27 cellular contexts compared by ENCODE assay signal in genomic region chr17:2860883-2861282, GRCh38.
DNase-seq lines count a peak whose midpoint lies in the region; ATAC-seq, FAIRE-seq and TF ChIP-seq lines count a peak whose summit lies in the region.
"Had no signal": no experiment of that assay in that cellular context is flagged by ENCODE, and none has a peak within 500 bp of the region (broad histone marks: within the 10 kb centered on the region; RNA-seq: fewer than 3 reads in every experiment).

No MANE protein-coding gene starts in this region.

- H4K20me1 ChIP-seq in Loucy (ENCODE audit: insufficient read depth, low read length, poor library complexity, severe bottlenecking): peaks cover 100% of the 10 kb centered on the region

- no peaks in the 10 kb centered on the region for H3K9me3 Mint-ChIP-seq in immature natural killer cell
- no peaks in the 10 kb centered on the region for H3K9me3 Mint-ChIP-seq in activated CD8-positive, alpha-beta memory T cell treated with anti-CD3 and anti-CD28 coated beads, Interleukin-2, amount 10 ng/mL, durations not matched to agents 7 days and 5 days (ENCODE audit: low read depth)
- H3K9me3 Mint-ChIP-seq: CD14-positive monocyte; CD8-positive, alpha-beta memory T cell had no signal

- CTCF ChIA-PET in activated CD8-positive, alpha-beta memory T cell treated with anti-CD3 and anti-CD28 coated beads, Interleukin-2, amount 10 ng/mL, durations not matched to agents 7 days and 5 days (lab: Charles Lee): no interaction called here

- H3K4me1 ChIP-seq in Loucy (ENCODE audit: insufficient read depth, low read length, poor library complexity, severe bottlenecking) (peaks cover 39% of the 10 kb centered on the region), body of pancreas (peaks cover 88% of the 10 kb centered on the region)
- H3K4me1 ChIP-seq: BE2C, HAP-1, SJCRH30 had no signal

- ATAC-seq in body of pancreas: no peak
- ATAC-seq in HG03108 (IDR thresholded peaks at IDR 0.05; ENCODE audit: unreplicated experiment): no peak
- ATAC-seq in activated CD8-positive, alpha-beta memory T cell treated with anti-CD3 and anti-CD28 coated beads, Interleukin-2, amount 10 ng/mL, durations not matched to agents 7 days and 5 days: no peak
- ATAC-seq: PC-3, SK-N-SH treated with all-trans-retinoic acid at 6 μM for 48 hours had no signal

- DNase-seq in body of pancreas (no peak), immature natural killer cell (no peak), GM19239 (ENCODE audit: insufficient read length, low spot score) (no peak), NCI-H2171 (lab: John Stamatoyannopoulos, UW) (no peak)
- no peak for DNase-seq in activated CD8-positive, alpha-beta memory T cell treated with anti-CD3 and anti-CD28 coated beads, Interleukin-2, amount 10 ng/mL, durations not matched to agents 7 days and 5 days
- DNase-seq: ACHN; BE2C; CD8-positive, alpha-beta memory T cell; DMS 273 treated with DMSO at 0.1 percent for 48 hours; DMS79 treated with DMSO at 0.1 percent for 48 hours; GF-D8; KBM-7; MG63; NCI-H1105 treated with DMSO at 0.1 percent for 48 hours; NCI-H146; NCI-H2029; NCI-H446 treated with DMSO at 0.1 percent for 48 hours; NCI-H526; NK-92 treated with Interleukin-12 subunit alpha and Interleukin-12 subunit beta, amount 100 ng/mL, for 24 hours; PC-3; SJCRH30 had no signal

- peaks cover 24% of the 10 kb centered on the region; the same call in 1 of the 2 replicates for H3K36me3 ChIP-seq in Loucy (ENCODE audit: insufficient read depth, low read length)
- no peaks in the 10 kb centered on the region for H3K36me3 ChIP-seq in body of pancreas (replicated peaks in 1 of 2; ENCODE audit: insufficient read depth in 1 of 2, low read depth in 2 of 2)
- H3K36me3 ChIP-seq: BE2C, HAP-1, MG63, SJCRH30 had no signal

- H2AFZ ChIP-seq in Loucy (ENCODE audit: low read length): no peak overlapping the region

- H3K27me3 Mint-ChIP-seq in immature natural killer cell (ENCODE audit: low read depth in 3 of 3): peaks cover 0 to 2% (median under 1%) of the 10 kb centered on the region in 3 donors
- H3K27me3 Mint-ChIP-seq in activated CD8-positive, alpha-beta memory T cell treated with anti-CD3 and anti-CD28 coated beads, Interleukin-2, amount 10 ng/mL, durations not matched to agents 7 days and 5 days: peaks cover 13% of the 10 kb centered on the region

- no peak for FAIRE-seq in GM19239 (lab: Jason Lieb, UNC)
- FAIRE-seq: GM12892 had no signal

- H3K79me2 ChIP-seq in Loucy (ENCODE audit: insufficient read depth, low read length): peaks cover 100% of the 10 kb centered on the region

- no peak for TF ChIP-seq POLR2A in body of pancreas (IDR thresholded peaks at IDR 0.05)

- no peaks in the 10 kb centered on the region for H3K9me2 ChIP-seq in Loucy (replicated peaks; ENCODE audit: low read depth, low read length)

- 77 to 86% methylated on average over 11 of the region's 11 CpGs for WGBS in body of pancreas, 2 donors

- peak overlapping the region; percentile 27 for H3K4me2 ChIP-seq in Loucy (ENCODE audit: low read depth, low read length, poor library complexity, severe bottlenecking)

- peak overlapping the region in 3 of 4 donors; percentile 9 to 64 (median 39) for H3K27ac ChIP-seq in body of pancreas
- H3K27ac ChIP-seq: SJCRH30 had no signal

- H3K36me3 Mint-ChIP-seq in immature natural killer cell: peaks cover 0 to 5% (median 2%) of the 10 kb centered on the region in 3 donors
- H3K36me3 Mint-ChIP-seq in activated CD8-positive, alpha-beta memory T cell treated with anti-CD3 and anti-CD28 coated beads, Interleukin-2, amount 10 ng/mL, durations not matched to agents 7 days and 5 days: no peaks in the 10 kb centered on the region

- H3K27ac Mint-ChIP-seq in immature natural killer cell: peak overlapping the region in 4 of 6 donors; percentile 13 to 46 (median 24)
- no peak overlapping the region for H3K27ac Mint-ChIP-seq in activated CD8-positive, alpha-beta memory T cell treated with anti-CD3 and anti-CD28 coated beads, Interleukin-2, amount 10 ng/mL, durations not matched to agents 7 days and 5 days

- H3F3A ChIP-seq in Loucy (ENCODE audit: low read depth): no peaks in the 10 kb centered on the region

- TF ChIP-seq CTCF in Loucy (conservative IDR thresholded peaks at IDR 0.05; ENCODE audit: low read length) (no peak), body of pancreas (IDR thresholded peaks at IDR 0.05) (no peak)

- no peak overlapping the region for H3K9ac ChIP-seq in Loucy (ENCODE audit: low read depth, low read length, poor library complexity, severe bottlenecking)

- H3K4me3 Mint-ChIP-seq in immature natural killer cell: peak overlapping the region in 2 of 5 donors; percentile 13 to 16
- H3K4me3 Mint-ChIP-seq in activated CD8-positive, alpha-beta memory T cell treated with anti-CD3 and anti-CD28 coated beads, Interleukin-2, amount 10 ng/mL, durations not matched to agents 7 days and 5 days: no peak overlapping the region
- H3K4me3 Mint-ChIP-seq: CD14-positive monocyte; CD8-positive, alpha-beta memory T cell had no signal

- H3K27me3 ChIP-seq in Loucy (ENCODE audit: insufficient read depth, low read length, poor library complexity, severe bottlenecking) (no peaks in the 10 kb centered on the region), body of pancreas (no peaks in the 10 kb centered on the region)
- H3K27me3 ChIP-seq: BE2C, MG63, SJCRH30 had no signal

- peaks cover 70 to 82% of the 10 kb centered on the region in 2 donors for H3K4me1 Mint-ChIP-seq in immature natural killer cell
- no peaks in the 10 kb centered on the region for H3K4me1 Mint-ChIP-seq in activated CD8-positive, alpha-beta memory T cell treated with anti-CD3 and anti-CD28 coated beads, Interleukin-2, amount 10 ng/mL, durations not matched to agents 7 days and 5 days

- H3K4me3 ChIP-seq in Loucy (ENCODE audit: low read length, poor library complexity, severe bottlenecking): no peak overlapping the region
- no peak overlapping the region for H3K4me3 ChIP-seq in body of pancreas
- H3K4me3 ChIP-seq: HAP-1, MG63, SJCRH30 had no signal

- intact Hi-C loops in body of pancreas (cut with DNase I): no loop called here

- H3K9me3 ChIP-seq in Loucy (ENCODE audit: insufficient read depth, low read depth, low read length): no peaks in the 10 kb centered on the region
- no peaks in the 10 kb centered on the region for H3K9me3 ChIP-seq in body of pancreas
- H3K9me3 ChIP-seq: BE2C, HAP-1, MG63, SJCRH30 had no signal
